ENCODE assay signal across 8 cellular contexts in the genomic region with DNA sequence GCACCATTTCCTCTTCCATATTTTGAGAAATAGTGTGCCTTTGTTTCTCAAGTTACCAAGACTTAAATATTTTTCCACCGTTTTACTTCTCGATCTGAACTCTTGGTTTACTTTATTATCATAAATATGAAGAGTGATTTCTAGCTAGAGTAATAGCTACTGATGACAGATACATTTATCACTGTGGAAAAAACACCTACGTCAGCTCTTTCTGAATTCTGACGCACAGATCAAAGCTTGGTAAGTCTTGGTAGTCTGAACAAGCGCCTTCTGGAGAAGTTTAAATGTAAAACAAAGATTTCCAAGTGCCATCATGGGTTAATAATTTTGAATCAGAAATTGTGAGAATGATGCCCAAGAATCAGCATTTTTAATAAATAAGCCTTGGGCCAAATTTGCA.
"Had no signal": no experiment of that assay in that cellular context is flagged by ENCODE, and none has a peak within 500 bp of the region (broad histone marks: within the 10 kb centered on the region; RNA-seq: fewer than 3 reads in every experiment).

No MANE protein-coding gene starts in this region.

- H3K27ac ChIP-seq: HL-60, KMS-11 had no signal

- FAIRE-seq: HTR-8/SVneo had no signal

- H3K9ac ChIP-seq: KMS-11 had no signal

- H3K4me3 Mint-ChIP-seq: IgD-negative memory B cell had no signal

- H3K27ac Mint-ChIP-seq: IgD-negative memory B cell had no signal

- H3K4me2 ChIP-seq: KMS-11 had no signal

- H3K4me1 Mint-ChIP-seq: IgD-negative memory B cell had no signal

- DNase-seq: Karpas-422, Kasumi-1, KBM-7, KG1 had no signal

- H3K27me3 Mint-ChIP-seq: IgD-negative memory B cell had no signal

- H3K36me3 Mint-ChIP-seq: IgD-negative memory B cell had no signal
